1 cellular context compared by ENCODE assay signal in the genomic region with DNA sequence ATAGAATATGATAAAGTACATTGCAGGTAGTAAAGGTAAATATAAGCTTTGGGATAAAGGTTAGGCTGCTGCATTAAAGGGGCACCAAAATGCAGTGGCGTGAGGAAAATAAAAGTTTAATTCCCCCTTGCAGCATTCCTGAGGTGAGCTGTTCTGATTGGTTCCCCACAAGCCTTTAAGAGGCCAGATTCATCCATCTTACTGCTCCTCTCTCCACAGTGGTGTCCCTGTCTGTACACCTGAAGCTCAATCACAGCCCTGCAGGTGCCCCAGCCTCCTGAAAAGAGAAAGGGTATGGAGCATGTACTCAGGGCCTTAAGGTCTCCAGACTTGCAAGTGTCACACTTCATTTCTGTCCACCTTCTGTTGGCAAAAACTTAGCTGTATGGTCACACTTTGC.
TF ChIP-seq lines count a peak whose summit lies in the region.

No MANE protein-coding gene starts in this region.

TF ChIP-seq in WTC11, 78 proteins besides CTCF, POLR2A, EP300 and RAD21 (continued from another document):
- TF ChIP-seq, protein P1, sequence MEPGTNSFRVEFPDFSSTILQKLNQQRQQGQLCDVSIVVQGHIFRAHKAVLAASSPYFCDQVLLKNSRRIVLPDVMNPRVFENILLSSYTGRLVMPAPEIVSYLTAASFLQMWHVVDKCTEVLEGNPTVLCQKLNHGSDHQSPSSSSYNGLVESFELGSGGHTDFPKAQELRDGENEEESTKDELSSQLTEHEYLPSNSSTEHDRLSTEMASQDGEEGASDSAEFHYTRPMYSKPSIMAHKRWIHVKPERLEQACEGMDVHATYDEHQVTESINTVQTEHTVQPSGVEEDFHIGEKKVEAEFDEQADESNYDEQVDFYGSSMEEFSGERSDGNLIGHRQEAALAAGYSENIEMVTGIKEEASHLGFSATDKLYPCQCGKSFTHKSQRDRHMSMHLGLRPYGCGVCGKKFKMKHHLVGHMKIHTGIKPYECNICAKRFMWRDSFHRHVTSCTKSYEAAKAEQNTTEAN (CRISPR knock-in tag; IDR thresholded peaks at IDR 0.05): no peak
- TF ChIP-seq FOXK1 (CRISPR knock-in tag; IDR thresholded peaks at IDR 0.05): no peak
